Comparison of ENCODE assay signal across 8 cellular contexts in the genomic region with DNA sequence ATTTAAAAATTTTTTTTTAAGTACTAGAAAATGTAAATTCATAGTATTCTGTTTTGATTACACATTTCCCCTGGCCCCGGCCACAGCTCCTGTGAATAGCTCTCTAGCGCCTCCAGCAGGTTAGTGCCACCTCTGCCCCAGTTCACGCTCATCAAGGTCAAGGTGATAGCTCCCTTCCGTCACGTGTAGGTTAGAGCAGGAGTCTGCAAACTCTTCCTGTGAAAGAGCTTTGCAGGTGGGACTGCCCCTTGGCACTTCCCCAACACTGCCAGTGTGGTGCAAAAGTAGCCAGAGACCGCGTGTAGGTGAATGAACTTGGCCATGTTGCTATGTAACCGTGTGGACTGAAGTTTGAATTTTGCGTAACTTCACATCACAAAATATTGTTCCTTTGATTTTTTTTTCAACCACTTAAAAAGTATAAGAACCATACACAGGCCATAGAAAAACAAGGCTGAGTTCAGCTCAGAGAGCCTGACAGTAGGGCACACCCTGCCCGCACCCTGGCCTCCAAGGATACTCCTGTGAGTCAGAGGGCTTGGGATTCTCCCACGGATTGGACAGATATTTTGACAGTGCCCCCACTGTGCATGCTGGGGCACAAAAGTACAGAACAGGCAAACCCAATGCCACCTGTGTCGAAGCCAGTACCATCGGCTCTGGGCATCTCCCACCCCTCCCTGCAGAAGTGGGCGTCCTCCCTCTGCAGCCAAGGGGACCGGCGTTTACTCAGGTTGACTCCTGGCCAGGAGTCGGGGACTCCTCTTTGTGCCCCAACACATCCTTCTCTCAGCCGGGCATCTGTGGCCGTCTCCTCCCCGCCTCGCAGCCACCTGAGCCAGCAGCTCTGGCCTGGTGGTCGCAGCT.
DNase-seq lines count a peak whose midpoint lies in the region; ATAC-seq and TF ChIP-seq lines count a peak whose summit lies in the region.

No MANE protein-coding gene starts in this region.

- H3K36me3 ChIP-seq in fibroblast of lung (ENCODE audit: control insufficient read depth, insufficient read depth, low read length): peaks cover 13% of the 10 kb centered on the region

- H3K4me3 ChIP-seq in fibroblast of lung (replicated peaks in 1 of 4; ENCODE audit: control extremely low read depth in 1 of 4, insufficient read depth in 1 of 4, low read depth in 3 of 4, low read length in 4 of 4): no peak overlapping the region

- TF ChIP-seq CTCF in GM10248 (IDR thresholded peaks at IDR 0.05; ENCODE audit: control extremely low read depth, extremely low read depth, low read depth, missing control alignments): peak; percentile 46
- peak; percentile 47 to 75 for TF ChIP-seq CTCF in fibroblast of lung (conservative IDR thresholded peaks at IDR 0.05 in 1 of 2, IDR thresholded peaks at IDR 0.05 in 1 of 2; ENCODE audit: low read depth in 1 of 2, low read length in 2 of 2)

- no peaks in the 10 kb centered on the region for H3K4me1 ChIP-seq in fibroblast of lung (ENCODE audit: control insufficient read depth, extremely low read depth, insufficient read depth, low read length)

- no peak overlapping the region for H3K9ac ChIP-seq in fibroblast of lung (ENCODE audit: insufficient read depth, low read length)

- H3K27ac ChIP-seq in fibroblast of lung (ENCODE audit: insufficient read depth, low read length): no peak overlapping the region

- peak; percentile 60 for DNase-seq in GM10248 (ENCODE audit: extremely low spot score)
- peak; percentile 54 for DNase-seq in NCI-H460 (ENCODE audit: extremely low read depth, low read depth)
- DNase-seq in activated CD8-positive, alpha-beta memory T cell treated with anti-CD3 and anti-CD28 coated beads for 48 hours (ENCODE audit: low read depth in 2 of 3, low spot score in 2 of 3): peak; percentile 38 to 68 (median 47)
- DNase-seq in fibroblast of lung (ENCODE audit: low read depth in 2 of 2): peak in 1 of 2 donors; percentile 37
- peak; percentile 68 to 78 for DNase-seq in stimulated activated CD4-positive, alpha-beta T cell treated with anti-CD3 and anti-CD28 coated beads, Interleukin-12 subunit alpha, Interleukin-12 subunit beta, amount 100 ng/mL, for 24 hours (ENCODE audit: low read depth in 2 of 2)
- no peak for DNase-seq in DMS79 treated with DMSO at 0.1 percent for 48 hours (lab: John Stamatoyannopoulos, UW)
- DNase-seq in KG1 (lab: John Stamatoyannopoulos, UW): no peak

- ATAC-seq in HG03432 (IDR thresholded peaks at IDR 0.05; ENCODE audit: unreplicated experiment): no peak

- no peaks in the 10 kb centered on the region for H3K79me2 ChIP-seq in fibroblast of lung (ENCODE audit: control insufficient read depth, insufficient read depth, low read length)

- H2AFZ ChIP-seq in fibroblast of lung (ENCODE audit: low read length): no peak overlapping the region

- POLR2A ChIA-PET in GM10248 (lab: Yijun Ruan, JAX): no interaction called here

- no peaks in the 10 kb centered on the region for H3K27me3 ChIP-seq in fibroblast of lung (ENCODE audit: control insufficient read depth, insufficient read depth, low read length)

- H4K20me1 ChIP-seq in fibroblast of lung (ENCODE audit: control insufficient read depth, extremely low read depth, insufficient read depth, low read length): no peaks in the 10 kb centered on the region

- no peaks in the 10 kb centered on the region for H3K9me3 ChIP-seq in fibroblast of lung (ENCODE audit: control insufficient read depth, insufficient read depth, low read depth, low read length)

- no peak overlapping the region for H3K4me2 ChIP-seq in fibroblast of lung (ENCODE audit: extremely low read depth, insufficient read depth, low read length)

- CTCF ChIA-PET in GM10248 (lab: Yijun Ruan, JAX): interaction anchor here (0.7 to 3.3 kb wide), 14 partner anchors 10 to 473 kb away, joined by 3 to 25 read pairs (median 5); no protein-coding TSS in a partner anchor

Comparison
In these comparisons a context has a peak if more than half of its experiments do, and no peak if none do; other contexts are left out.
1. DNase-seq: peak in GM10248 (single experiment), NCI-H460 (single experiment), activated CD8-positive, alpha-beta memory T cell treated with anti-CD3 and anti-CD28 coated beads for 48 hours (3 of 3) and stimulated activated CD4-positive, alpha-beta T cell treated with anti-CD3 and anti-CD28 coated beads, Interleukin-12 subunit alpha, Interleukin-12 subunit beta, amount 100 ng/mL, for 24 hours (2 of 2); none in DMS79 treated with DMSO at 0.1 percent for 48 hours (single experiment) and KG1 (single experiment).